ENCODE assay signal across 23 cellular contexts in genomic region chr3:194619741-194620140, GRCh38. TPM values are rescaled to one million over a fixed set of nuclear protein-coding genes. Genes with fewer than 3 reads are reported as not detected.
A peak's percentile ranks its signal among the peaks of the same experiment; 100 is the strongest.
DNase-seq lines count a peak whose midpoint lies in the region; ATAC-seq, FAIRE-seq and TF ChIP-seq lines count a peak whose summit lies in the region.
"Had no signal": no experiment of that assay in that cellular context is flagged by ENCODE, and none has a peak within 500 bp of the region (broad histone marks: within the 10 kb centered on the region; RNA-seq: fewer than 3 reads in every experiment).

No MANE protein-coding gene starts in this region.

- POLR2A ChIA-PET in RWPE1 (lab: Yijun Ruan, JAX; ENCODE audit: low non-redundant PET) (no interaction called here), endothelial cell of umbilical vein (lab: Charles Lee) (no interaction called here)
- POLR2A ChIA-PET in CD8-positive, alpha-beta T cell (lab: Charles Lee), result no interaction called here

- no peak overlapping the region for H3K4ac ChIP-seq in neuronal stem cell (ENCODE audit: low read length)

- H3K4me3 ChIP-seq in BLaER1 (no peak overlapping the region), endothelial cell of umbilical vein (replicated peaks in 1 of 3; ENCODE audit: insufficient read depth in 1 of 3, low read depth in 1 of 3, low read length in 3 of 3) (no peak overlapping the region), neuronal stem cell (ENCODE audit: low read length in 2 of 2) (no peak overlapping the region)
- no peak overlapping the region for H3K4me3 ChIP-seq in CD8-positive, alpha-beta T cell (ENCODE audit: low read depth, low read length)
- H3K4me3 ChIP-seq: BLaER1 treated with 17β-estradiol and CSF1 and Interleukin-3, amounts not matched to agents 10 nM and 100 nM; GM23248 had no signal

- H3K4me3 Mint-ChIP-seq in T-helper 17 cell, result no peak overlapping the region
- no peak overlapping the region for H3K4me3 Mint-ChIP-seq in CD8-positive, alpha-beta T cell
- H3K4me3 Mint-ChIP-seq: B cell; CD14-positive monocyte; CD4-positive, alpha-beta T cell had no signal

- H4K91ac ChIP-seq in neuronal stem cell (ENCODE audit: low read depth, low read length, poor library complexity), result no peak overlapping the region

- H2AFZ ChIP-seq in endothelial cell of umbilical vein (ENCODE audit: low read depth, low read length), result no peak overlapping the region
- H2AFZ ChIP-seq in neuronal stem cell (ENCODE audit: low read length), result no peak overlapping the region
- H2AFZ ChIP-seq: GM23248 had no signal

- no peak overlapping the region for H3K27ac Mint-ChIP-seq in T-helper 17 cell
- H3K27ac Mint-ChIP-seq in CD8-positive, alpha-beta T cell, result no peak overlapping the region
- H3K27ac Mint-ChIP-seq: B cell; CD14-positive monocyte; CD4-positive, alpha-beta T cell had no signal

- CTCF ChIA-PET in RWPE1 (lab: Yijun Ruan, JAX), result no interaction called here
- CTCF ChIA-PET in endothelial cell of umbilical vein (lab: Charles Lee), result interaction anchor here (0.7 to 1.3 kb wide), 3 partner anchors 11 to 1308 kb away, joined by 3 to 5 read pairs (median 3); no protein-coding TSS in a partner anchor
- CTCF ChIA-PET in CD8-positive, alpha-beta T cell (lab: Charles Lee), result no interaction called here

- dilution Hi-C loops in endothelial cell of umbilical vein (cut with MboI; ENCODE audit: extremely low pct_ligation_motif_present, low sequenced_read_pairs), result no loop called here

- no peak overlapping the region for H2BK12ac ChIP-seq in neuronal stem cell (ENCODE audit: low read length)

- no peak overlapping the region for H2BK15ac ChIP-seq in neuronal stem cell (ENCODE audit: low read length)

- intact Hi-C loops in endothelial cell of umbilical vein (cut with micrococcal nuclease), result no loop called here
- intact Hi-C loops in CD8-positive, alpha-beta T cell (cut with DNase I, micrococcal nuclease), result no loop called here

- H3K23ac ChIP-seq in neuronal stem cell (ENCODE audit: low read depth, low read length, poor library complexity), result no peak overlapping the region

- no peaks in the 10 kb centered on the region for H3K9me1 ChIP-seq in endothelial cell of umbilical vein (replicated peaks; ENCODE audit: control insufficient read depth, extremely low read depth, insufficient read depth, low read length)

- no peak overlapping the region for H3K18ac ChIP-seq in neuronal stem cell (ENCODE audit: low read length)

- DNase-seq in RWPE1 (ENCODE audit: low spot score) (no peak), endothelial cell of umbilical vein (ENCODE audit: low read depth, low spot score) (no peak), neuronal stem cell (ENCODE audit: low spot score) (no peak), T-helper 17 cell (no peak)
- DNase-seq in central memory CD4-positive, alpha-beta T cell, result no peak
- DNase-seq in CD8-positive, alpha-beta T cell, result no peak
- DNase-seq: Calu3; CD4-positive, alpha-beta T cell; COR-L47; DMS53; DMS79 treated with DMSO at 0.1 percent for 48 hours; GF-D8; GM23248; H7; HCEC 1CT had no signal

- no peaks in the 10 kb centered on the region for H3K4me1 Mint-ChIP-seq in T-helper 17 cell
- H3K4me1 Mint-ChIP-seq in CD8-positive, alpha-beta T cell (ENCODE audit: low read depth), result no peaks in the 10 kb centered on the region
- H3K4me1 Mint-ChIP-seq: B cell had no signal

- FAIRE-seq in endothelial cell of umbilical vein (lab: Jason Lieb, UNC), result no peak
- FAIRE-seq: GM12891, GM18507, H1 had no signal

- BruUV-seq in endothelial cell of umbilical vein (replicated peaks; lab: Mats Ljungman, UMichigan), result TSS peak; percentile 2

- no CpG with 5 or more reads among the region's 9 CpGs for WGBS in neuronal stem cell (ENCODE audit: extremely low coverage in 2 of 2, insufficient read length in 2 of 2, insufficient replicate concordance in 1 of 2), 2 donors

- H3K27me3 ChIP-seq in BLaER1, result no peaks in the 10 kb centered on the region
- H3K27me3 ChIP-seq in endothelial cell of umbilical vein (ENCODE audit: control insufficient read depth in 2 of 2, insufficient read depth in 2 of 2, low read length in 2 of 2), result no peaks in the 10 kb centered on the region
- H3K27me3 ChIP-seq in neuronal stem cell (ENCODE audit: control insufficient read depth in 3 of 3, insufficient read depth in 3 of 3, low read depth in 1 of 3, low read length in 3 of 3), result no peaks in the 10 kb centered on the region
- H3K27me3 ChIP-seq in CD8-positive, alpha-beta T cell (ENCODE audit: insufficient read depth, low read length), result no peaks in the 10 kb centered on the region
- H3K27me3 ChIP-seq: BLaER1 treated with 17β-estradiol and CSF1 and Interleukin-3, amounts not matched to agents 10 nM and 100 nM had no signal

- no peaks in the 10 kb centered on the region for H3K79me2 ChIP-seq in endothelial cell of umbilical vein (ENCODE audit: control insufficient read depth, insufficient read depth, low read length)

- H2AK5ac ChIP-seq in neuronal stem cell (ENCODE audit: low read depth, low read length), result no peak overlapping the region

- no peak for TF ChIP-seq CTCF in RWPE1 (conservative IDR thresholded peaks at IDR 0.05; ENCODE audit: low read depth)
- TF ChIP-seq CTCF in endothelial cell of umbilical vein (IDR thresholded peaks at IDR 0.05; ENCODE audit: extremely low read depth in 1 of 2, insufficient read depth in 1 of 2, low read depth in 1 of 2, low read length in 2 of 2), result no peak
- no peak for TF ChIP-seq CTCF in CD8-positive, alpha-beta T cell (IDR thresholded peaks at IDR 0.05)

- H4K20me1 ChIP-seq in BLaER1 (no peaks in the 10 kb centered on the region), endothelial cell of umbilical vein (replicated peaks; ENCODE audit: control insufficient read depth, extremely low read depth, insufficient read depth, low read length) (no peaks in the 10 kb centered on the region)

- H2BK5ac ChIP-seq in neuronal stem cell (ENCODE audit: low read length), result peak overlapping the region; percentile 82

- no peak overlapping the region for H3K4me2 ChIP-seq in BLaER1
- H3K4me2 ChIP-seq in endothelial cell of umbilical vein (ENCODE audit: insufficient read depth, low read length), result no peak overlapping the region
- H3K4me2 ChIP-seq in neuronal stem cell (ENCODE audit: insufficient read depth, low read length, poor library complexity, severe bottlenecking), result no peak overlapping the region

- no peak overlapping the region for H2BK120ac ChIP-seq in neuronal stem cell (ENCODE audit: low read depth, low read length)

- no peak overlapping the region for H4K8ac ChIP-seq in neuronal stem cell (ENCODE audit: low read depth, low read length)

- TF ChIP-seq POLR2A in endothelial cell of umbilical vein (IDR thresholded peaks at IDR 0.05; ENCODE audit: low read depth, low read length), result no peak

- no peak overlapping the region for H3K9ac ChIP-seq in BLaER1
- H3K9ac ChIP-seq in endothelial cell of umbilical vein (replicated peaks; ENCODE audit: extremely low read depth, insufficient read depth, low read length), result no peak overlapping the region
- H3K9ac ChIP-seq in neuronal stem cell (ENCODE audit: low read depth, low read length, poor library complexity), result peak overlapping the region; percentile 60
- H3K9ac ChIP-seq: GM23248 had no signal

- no peak for ATAC-seq in T-helper 17 cell
- ATAC-seq in CD8-positive, alpha-beta T cell, result no peak
- no peak for ATAC-seq in GM21717 (IDR thresholded peaks at IDR 0.05; ENCODE audit: unreplicated experiment)

- peaks cover 73% of the 10 kb centered on the region for H3K4me1 ChIP-seq in BLaER1
- no peaks in the 10 kb centered on the region for H3K4me1 ChIP-seq in endothelial cell of umbilical vein (ENCODE audit: control insufficient read depth, extremely low read depth, insufficient read depth, low read length)
- no peaks in the 10 kb centered on the region for H3K4me1 ChIP-seq in neuronal stem cell (ENCODE audit: control insufficient read depth in 2 of 2, insufficient read depth in 1 of 2, low read depth in 1 of 2, low read length in 2 of 2)
- no peaks in the 10 kb centered on the region for H3K4me1 ChIP-seq in CD8-positive, alpha-beta T cell (ENCODE audit: insufficient read depth, low read length)

- H3K9me3 Mint-ChIP-seq in CD8-positive, alpha-beta T cell, result no peaks in the 10 kb centered on the region
- H3K9me3 Mint-ChIP-seq: CD4-positive, alpha-beta T cell had no signal

- peak overlapping the region; percentile 19 for H3K27ac ChIP-seq in BLaER1
- peak overlapping the region; percentile 5; the same call in 1 of the 2 replicates for H3K27ac ChIP-seq in RWPE1
- no peak overlapping the region for H3K27ac ChIP-seq in endothelial cell of umbilical vein (ENCODE audit: insufficient read depth, low read depth, low read length)
- no peak overlapping the region for H3K27ac ChIP-seq in neuronal stem cell (replicated peaks; ENCODE audit: low read length)
- H3K27ac ChIP-seq in CD8-positive, alpha-beta T cell (ENCODE audit: low read depth, low read length), result no peak overlapping the region
- H3K27ac ChIP-seq: GM23248 had no signal

- H3K36me3 ChIP-seq in BLaER1 (peaks cover 29% of the 10 kb centered on the region), endothelial cell of umbilical vein (ENCODE audit: control insufficient read depth in 2 of 2, extremely low read depth in 1 of 2, insufficient read depth in 2 of 2, low read length in 2 of 2) (peaks cover 17 to 61% of the 10 kb centered on the region in 2 experiments), neuronal stem cell (replicated peaks in 1 of 2; ENCODE audit: control insufficient read depth in 2 of 2, insufficient read depth in 2 of 2, low read length in 2 of 2) (peaks cover 12 to 81% of the 10 kb centered on the region in 2 donors)
- H3K36me3 ChIP-seq in CD8-positive, alpha-beta T cell (ENCODE audit: insufficient read depth, low read length), result no peaks in the 10 kb centered on the region

- H3K79me1 ChIP-seq in neuronal stem cell (ENCODE audit: low read depth, low read length), result peaks cover 2% of the 10 kb centered on the region

- no peaks in the 10 kb centered on the region for H3K27me3 Mint-ChIP-seq in T-helper 17 cell
- no peaks in the 10 kb centered on the region for H3K27me3 Mint-ChIP-seq in CD8-positive, alpha-beta T cell (ENCODE audit: low read depth)
- H3K27me3 Mint-ChIP-seq: B cell; CD4-positive, alpha-beta T cell had no signal

- H3K36me3 Mint-ChIP-seq in T-helper 17 cell (ENCODE audit: low read depth), result no peaks in the 10 kb centered on the region
- H3K36me3 Mint-ChIP-seq in CD8-positive, alpha-beta T cell, result no peaks in the 10 kb centered on the region

- no peak overlapping the region for H3K14ac ChIP-seq in neuronal stem cell (ENCODE audit: low read length)

- H3K9me3 ChIP-seq in BLaER1, result no peaks in the 10 kb centered on the region
- H3K9me3 ChIP-seq in endothelial cell of umbilical vein (replicated peaks; ENCODE audit: control insufficient read depth, insufficient read depth, low read length), result no peaks in the 10 kb centered on the region
- H3K9me3 ChIP-seq in neuronal stem cell (replicated peaks in 1 of 2; ENCODE audit: control insufficient read depth in 2 of 2, insufficient read depth in 1 of 2, low read depth in 1 of 2, low read length in 2 of 2), result peaks cover 0 to 2% of the 10 kb centered on the region in 2 donors
- H3K9me3 ChIP-seq in T-helper 17 cell (ENCODE audit: control insufficient read depth, low read length, poor library complexity, severe bottlenecking), result no peaks in the 10 kb centered on the region
- H3K9me3 ChIP-seq in CD8-positive, alpha-beta T cell (ENCODE audit: low read length), result no peaks in the 10 kb centered on the region
- H3K9me3 ChIP-seq: BLaER1 treated with 17β-estradiol and CSF1 and Interleukin-3, amounts not matched to agents 10 nM and 100 nM had no signal

RNA-seq across cellular contexts. Expression of gene TMEM44, which starts 13.5 kb away (rescaled TPM):
- total RNA-seq in endothelial cell of umbilical vein (115 and 125 TPM in 2 replicates), T-helper 17 cell (under 1 TPM; 0.87 to 0.94 TPM)
- polyA plus RNA-seq in endothelial cell of umbilical vein, result 88.8 and 93.8 TPM in 2 replicates
- polyA plus RNA-seq in endothelial cell of umbilical vein (2011; cell fraction: cytosol; rRNA removed), result 73.3 and 74.2 TPM in 2 replicates
- polyA plus RNA-seq in endothelial cell of umbilical vein (2011; cell fraction: nucleus; rRNA removed), result 348 and 401 TPM in 2 replicates
- polyA plus RNA-seq in endothelial cell of umbilical vein (2012), result 34.9 and 42.8 TPM in 2 replicates
- polyA minus RNA-seq in endothelial cell of umbilical vein, result 87.1 and 91.8 TPM in 2 replicates
- polyA minus RNA-seq in endothelial cell of umbilical vein (2011; cell fraction: cytosol; rRNA and poly(A)+ RNA removed), result 7.1 TPM
- 95.3 and 107 TPM in 2 replicates for polyA minus RNA-seq in endothelial cell of umbilical vein (2011; cell fraction: nucleus; rRNA and poly(A)+ RNA removed)
- polyA plus RNA-seq in neuronal stem cell (2013, experiment 1 of 2), result 13.7 TPM
- 13.8 TPM for polyA plus RNA-seq in neuronal stem cell (2013, experiment 2 of 2)
- total RNA-seq in CD8-positive, alpha-beta T cell, result 1 to 10 TPM; 1.0 to 2.4 TPM
- polyA plus RNA-seq: CD14-positive monocyte had no signal

RNA-seq across cellular contexts. Expression of gene LSG1, which starts 52.2 kb away (rescaled TPM):
- total RNA-seq in endothelial cell of umbilical vein (48.3 and 52.7 TPM in 2 replicates), T-helper 17 cell (10 to 100 TPM; 42.0 to 52.6 TPM)
- 47.1 and 50.0 TPM in 2 replicates for polyA plus RNA-seq in endothelial cell of umbilical vein
- 35.2 and 39.4 TPM in 2 replicates for polyA plus RNA-seq in endothelial cell of umbilical vein (2011; cell fraction: cytosol; rRNA removed)
- 263 and 312 TPM in 2 replicates for polyA plus RNA-seq in endothelial cell of umbilical vein (2011; cell fraction: nucleus; rRNA removed)
- polyA plus RNA-seq in endothelial cell of umbilical vein (2012), result 29.2 and 52.6 TPM in 2 replicates
- polyA minus RNA-seq in endothelial cell of umbilical vein, result 86.6 and 130 TPM in 2 replicates
- polyA minus RNA-seq in endothelial cell of umbilical vein (2011; cell fraction: cytosol; rRNA and poly(A)+ RNA removed), result 33.1 TPM
- 95.1 and 134 TPM in 2 replicates for polyA minus RNA-seq in endothelial cell of umbilical vein (2011; cell fraction: nucleus; rRNA and poly(A)+ RNA removed)
- polyA plus RNA-seq in neuronal stem cell (2013, experiment 1 of 2), result 17.3 TPM
- 18.9 TPM for polyA plus RNA-seq in neuronal stem cell (2013, experiment 2 of 2)
- 10 to 100 TPM; 63.8 to 69.6 TPM for total RNA-seq in CD8-positive, alpha-beta T cell

Comparison
In these comparisons a context has a peak if more than half of its experiments do, and no peak if none do; other contexts are left out.
1. H3K27ac ChIP-seq: peak in BLaER1 (single experiment) and RWPE1 (single experiment); none in endothelial cell of umbilical vein (single experiment), neuronal stem cell (single experiment) and CD8-positive, alpha-beta T cell (single experiment).
2. RNA of gene TMEM44, which starts 13.5 kb away (total RNA-seq): 115 to 125 TPM in endothelial cell of umbilical vein; 1.0 to 2.4 TPM in CD8-positive, alpha-beta T cell and 0.87 to 0.94 TPM in T-helper 17 cell; every median in the first group is over 10 times any median in the second.